25 cellular contexts compared by ENCODE assay signal in genomic region chr5:4196744-4197646, GRCh38.
DNase-seq lines count a peak whose midpoint lies in the region; ATAC-seq, FAIRE-seq and TF ChIP-seq lines count a peak whose summit lies in the region.
"Had no signal": no experiment of that assay in that cellular context is flagged by ENCODE, and none has a peak within 500 bp of the region (broad histone marks: within the 10 kb centered on the region; RNA-seq: fewer than 3 reads in every experiment).

No MANE protein-coding gene starts in this region.

- no peak for TF ChIP-seq POLR2A in HepG2 (IDR thresholded peaks at IDR 0.05; ENCODE audit: insufficient read depth in 1 of 2, low read depth in 2 of 2, low read length in 2 of 2)

- TF ChIP-seq EP300 in HepG2 (IDR thresholded peaks at IDR 0.05; ENCODE audit: low read depth in 2 of 2, low read length in 2 of 2) (no peak), HepG2 (CRISPR knock-in tag; IDR thresholded peaks at IDR 0.05; ENCODE audit: borderline replicate concordance) (no peak)

- H3K9me3 ChIP-seq in BLaER1 treated with 17β-estradiol and CSF1 and Interleukin-3, amounts not matched to agents 10 nM and 100 nM (replicated peaks in 1 of 11) = no peaks in the 10 kb centered on the region
- no peaks in the 10 kb centered on the region for H3K9me3 ChIP-seq in MM.1S (replicated peaks; ENCODE audit: insufficient read depth, low read length)
- no peaks in the 10 kb centered on the region for H3K9me3 ChIP-seq in naive thymus-derived CD4-positive, alpha-beta T cell (ENCODE audit: control insufficient read depth in 2 of 3, low read length in 3 of 3)
- no peaks in the 10 kb centered on the region for H3K9me3 ChIP-seq in HepG2 (ENCODE audit: low read length)
- H3K9me3 ChIP-seq: adrenal gland, body of pancreas, stomach, tibial artery had no signal

- H3K36me3 ChIP-seq in BLaER1 treated with 17β-estradiol and CSF1 and Interleukin-3, amounts not matched to agents 10 nM and 100 nM = no peaks in the 10 kb centered on the region
- H3K36me3 ChIP-seq in MM.1S (replicated peaks; ENCODE audit: insufficient read depth, low read length) (no peaks in the 10 kb centered on the region), HepG2 (replicated peaks in 1 of 2; ENCODE audit: control insufficient read depth in 1 of 2, insufficient read depth in 2 of 2, low read length in 2 of 2) (no peaks in the 10 kb centered on the region)
- H3K36me3 ChIP-seq in naive thymus-derived CD4-positive, alpha-beta T cell (ENCODE audit: control insufficient read depth in 2 of 3, insufficient read depth in 3 of 3, low read length in 3 of 3) = no peaks in the 10 kb centered on the region
- H3K36me3 ChIP-seq: adrenal gland, stomach, tibial artery had no signal

- peak overlapping the region in 5 of 11 experiments; percentile 13 to 52 (median 28); a peak in 6 of 22 replicates for H3K27ac ChIP-seq in BLaER1 treated with 17β-estradiol and CSF1 and Interleukin-3, amounts not matched to agents 10 nM and 100 nM
- H3K27ac ChIP-seq in MM.1S (ENCODE audit: low read length) = no peak overlapping the region
- no peak overlapping the region for H3K27ac ChIP-seq in naive thymus-derived CD4-positive, alpha-beta T cell (ENCODE audit: low read depth, low read length)
- no peak overlapping the region for H3K27ac ChIP-seq in HepG2 (ENCODE audit: extremely low read length, insufficient read depth, low read length)
- H3K27ac ChIP-seq: adrenal gland, body of pancreas, stomach, tibial artery had no signal

- CTCF ChIA-PET in naive thymus-derived CD4-positive, alpha-beta T cell (lab: Charles Lee) = no interaction called here
- CTCF ChIA-PET in HepG2 (lab: Yijun Ruan, JAX; ENCODE audit: low intra/inter-chr PET ratio, low total read pairs) = no interaction called here

- peaks cover 2% of the 10 kb centered on the region for H3K9me3 Mint-ChIP-seq in glutamatergic neuron (ENCODE audit: unreplicated experiment)
- H3K9me3 Mint-ChIP-seq in naive thymus-derived CD4-positive, alpha-beta T cell = peaks cover 0 to 4% (median 0%) of the 10 kb centered on the region in 11 donors

- H3F3A ChIP-seq in MM.1S (ENCODE audit: insufficient read depth, low read length) = no peaks in the 10 kb centered on the region

- H3K4me1 ChIP-seq in BLaER1 treated with 17β-estradiol and CSF1 and Interleukin-3, amounts not matched to agents 10 nM and 100 nM = peaks cover 7 to 27% (median 18%) of the 10 kb centered on the region in 10 experiments; a peak in 17 of 20 replicates
- H3K4me1 ChIP-seq in MM.1S (ENCODE audit: low read length) = no peaks in the 10 kb centered on the region
- no peaks in the 10 kb centered on the region for H3K4me1 ChIP-seq in naive thymus-derived CD4-positive, alpha-beta T cell (ENCODE audit: control insufficient read depth in 2 of 2, insufficient read depth in 2 of 2, low read length in 2 of 2)
- H3K4me1 ChIP-seq in HepG2 (ENCODE audit: insufficient read depth, low read length) = no peaks in the 10 kb centered on the region
- H3K4me1 ChIP-seq: adrenal gland, body of pancreas, stomach, tibial artery had no signal

- no peak for TF ChIP-seq CTCF in MM.1S (IDR thresholded peaks at IDR 0.05; ENCODE audit: low read length)
- TF ChIP-seq CTCF in glutamatergic neuron (IDR thresholded peaks at IDR 0.05; ENCODE audit: partially characterized antibody, unreplicated experiment) = no peak
- no peak for TF ChIP-seq CTCF in HepG2 (CRISPR knock-in tag; IDR thresholded peaks at IDR 0.05)

- peak overlapping the region in 10 of 11 experiments; percentile 19 to 66 (median 50); a peak in 20 of 22 replicates for H3K4me2 ChIP-seq in BLaER1 treated with 17β-estradiol and CSF1 and Interleukin-3, amounts not matched to agents 10 nM and 100 nM
- no peak overlapping the region for H3K4me2 ChIP-seq in MM.1S (ENCODE audit: low read depth, low read length)
- no peak overlapping the region for H3K4me2 ChIP-seq in HepG2 (ENCODE audit: low read depth, low read length)

- H3K9me2 ChIP-seq in MM.1S (replicated peaks; ENCODE audit: insufficient read depth, low read length) = no peaks in the 10 kb centered on the region

- H3K27me3 ChIP-seq in BLaER1 treated with 17β-estradiol and CSF1 and Interleukin-3, amounts not matched to agents 10 nM and 100 nM = no peaks in the 10 kb centered on the region
- H3K27me3 ChIP-seq in MM.1S (replicated peaks; ENCODE audit: insufficient read depth, low read length) (no peaks in the 10 kb centered on the region), HepG2 (ENCODE audit: control insufficient read depth in 1 of 2, insufficient read depth in 2 of 2, low read length in 2 of 2) (no peaks in the 10 kb centered on the region)
- H3K27me3 ChIP-seq in naive thymus-derived CD4-positive, alpha-beta T cell (ENCODE audit: control insufficient read depth in 2 of 2, insufficient read depth in 2 of 2, low read length in 2 of 2) = no peaks in the 10 kb centered on the region
- H3K27me3 ChIP-seq: adrenal gland, stomach, tibial artery had no signal

- in situ Hi-C loops in HepG2 (cut with HindIII; ENCODE audit: extremely low pct_ligation_motif_present, low pct_unique_long_range_greater_than_20kb) = no loop called here

- DNase-seq in MM.1S (peak; percentile 13), glutamatergic neuron (peak; percentile 39), HepG2 (ENCODE audit: low spot score) (no peak), H4 (ENCODE audit: low spot score) (no peak), NCI-H146 treated with DMSO at 0.1 percent for 48 hours (lab: John Stamatoyannopoulos, UW; ENCODE audit: unreplicated experiment) (no peak)
- DNase-seq in naive thymus-derived CD4-positive, alpha-beta T cell = no peak
- DNase-seq: activated CD4-positive, CD25-positive, alpha-beta regulatory T cell; activated naive CD4-positive, alpha-beta T cell treated with Interleukin-2 at 50 U/mL for 16 hours; adrenal gland; body of pancreas; C1 segment of cervical spinal cord; DMS79 treated with DMSO at 0.1 percent for 48 hours; head of caudate nucleus; KG1; mesenchymal stem cell; NCI-H1436; NCI-H446; PC-3; SHP77; stimulated activated CD4-positive, alpha-beta T cell treated with anti-CD3 and anti-CD28 coated beads, Interleukin-2, amount 100 ng/mL, for 24 hours; stomach; tibial artery had no signal

- 53% methylated on average over 14 of the region's 14 CpGs for whole genome bisulfite sequencing in HepG2 (ENCODE audit: low lambda C conversion rate)

- ATAC-seq in naive thymus-derived CD4-positive, alpha-beta T cell = peak; percentile 20
- no peak for ATAC-seq in HepG2
- ATAC-seq: body of pancreas, HCT116, PC-3 had no signal

- peaks cover 43% of the 10 kb centered on the region for H3K4me1 Mint-ChIP-seq in glutamatergic neuron (ENCODE audit: low read depth, unreplicated experiment)
- H3K4me1 Mint-ChIP-seq in naive thymus-derived CD4-positive, alpha-beta T cell = peaks cover 0 to 3% (median 0%) of the 10 kb centered on the region in 7 donors

- no peaks in the 10 kb centered on the region for H3K27me3 Mint-ChIP-seq in glutamatergic neuron (ENCODE audit: unreplicated experiment)
- H3K27me3 Mint-ChIP-seq in naive thymus-derived CD4-positive, alpha-beta T cell = no peaks in the 10 kb centered on the region

- no TSS peak for BruUV-seq in HepG2 (replicated peaks; lab: Mats Ljungman, UMichigan)

- intact Hi-C loops in naive thymus-derived CD4-positive, alpha-beta T cell (cut with micrococcal nuclease) = no loop called here
- intact Hi-C loops in HepG2 (cut with micrococcal nuclease; ENCODE audit: unreplicated experiment) = no loop called here

- H3K4me3 ChIP-seq in BLaER1 treated with 17β-estradiol and CSF1 and Interleukin-3, amounts not matched to agents 10 nM and 100 nM = no peak overlapping the region
- H3K4me3 ChIP-seq in MM.1S (ENCODE audit: low read length) (no peak overlapping the region), HepG2 (replicated peaks in 1 of 3; ENCODE audit: insufficient read depth in 1 of 3, low read depth in 2 of 3, low read length in 3 of 3) (no peak overlapping the region)
- H3K4me3 ChIP-seq in naive thymus-derived CD4-positive, alpha-beta T cell (ENCODE audit: low read length) = no peak overlapping the region
- H3K4me3 ChIP-seq: adrenal gland, body of pancreas, stomach, tibial artery had no signal

- FAIRE-seq in HepG2 (lab: Jason Lieb, UNC) = no peak
- FAIRE-seq: endothelial cell of umbilical vein had no signal

- peak overlapping the region; percentile 0 for H3K27ac Mint-ChIP-seq in glutamatergic neuron (ENCODE audit: unreplicated experiment)
- no peak overlapping the region for H3K27ac Mint-ChIP-seq in naive thymus-derived CD4-positive, alpha-beta T cell

- H2AFZ ChIP-seq in MM.1S (ENCODE audit: low read length) (no peak overlapping the region), HepG2 (ENCODE audit: low read length) (no peak overlapping the region)

- H3K36me3 Mint-ChIP-seq in glutamatergic neuron (ENCODE audit: unreplicated experiment) = no peaks in the 10 kb centered on the region
- H3K36me3 Mint-ChIP-seq in naive thymus-derived CD4-positive, alpha-beta T cell = no peaks in the 10 kb centered on the region

- no peak for TF ChIP-seq RAD21 in HepG2 (CRISPR knock-in tag; IDR thresholded peaks at IDR 0.05)

- H3K4me3 Mint-ChIP-seq in glutamatergic neuron (ENCODE audit: unreplicated experiment) = no peak overlapping the region
- no peak overlapping the region for H3K4me3 Mint-ChIP-seq in naive thymus-derived CD4-positive, alpha-beta T cell

- H3K79me2 ChIP-seq in MM.1S (ENCODE audit: low read length) (no peaks in the 10 kb centered on the region), HepG2 (ENCODE audit: insufficient read depth, low read length) (no peaks in the 10 kb centered on the region)

- H3K9ac ChIP-seq in BLaER1 treated with 17β-estradiol and CSF1 and Interleukin-3, amounts not matched to agents 10 nM and 100 nM = no peak overlapping the region
- H3K9ac ChIP-seq in MM.1S (ENCODE audit: low read length) = no peak overlapping the region
- no peak overlapping the region for H3K9ac ChIP-seq in HepG2 (ENCODE audit: insufficient read depth, low read depth, low read length)

- H4K20me1 ChIP-seq in BLaER1 treated with 17β-estradiol and CSF1 and Interleukin-3, amounts not matched to agents 10 nM and 100 nM = no peaks in the 10 kb centered on the region
- no peaks in the 10 kb centered on the region for H4K20me1 ChIP-seq in MM.1S (ENCODE audit: insufficient read depth, low read length)
- H4K20me1 ChIP-seq in HepG2 (ENCODE audit: insufficient read depth, low read length) = no peaks in the 10 kb centered on the region

- POLR2A ChIA-PET in naive thymus-derived CD4-positive, alpha-beta T cell (lab: Charles Lee) = no interaction called here
- POLR2A ChIA-PET in HepG2 (lab: Yijun Ruan, JAX) = no interaction called here

TF ChIP-seq in HepG2, 621 proteins besides CTCF, POLR2A, EP300 and RAD21 (continues in another document):
- TF ChIP-seq ZNF530 (CRISPR knock-in tag; IDR thresholded peaks at IDR 0.05; ENCODE audit: low read depth) (no peak), SCMH1 (CRISPR knock-in tag; IDR thresholded peaks at IDR 0.05; ENCODE audit: borderline replicate concordance) (no peak), ZNF674 (CRISPR knock-in tag; IDR thresholded peaks at IDR 0.05; ENCODE audit: low read depth) (no peak), XBP1 (CRISPR knock-in tag; IDR thresholded peaks at IDR 0.05) (no peak), ONECUT2 (CRISPR knock-in tag; IDR thresholded peaks at IDR 0.05) (no peak)

Comparison
In these comparisons a context has a peak if more than half of its experiments do, and no peak if none do; other contexts are left out.
1. H3K4me2 ChIP-seq: peak in BLaER1 treated with 17β-estradiol and CSF1 and Interleukin-3, amounts not matched to agents 10 nM and 100 nM (10 of 11); none in MM.1S (single experiment) and HepG2 (single experiment).
2. DNase-seq: peak in MM.1S (single experiment) and glutamatergic neuron (single experiment); none in naive thymus-derived CD4-positive, alpha-beta T cell (0 of 9), HepG2 (single experiment), H4 (single experiment) and NCI-H146 treated with DMSO at 0.1 percent for 48 hours (single experiment).